In genomic region chr15:90869601-90870353, GRCh38 we compare ENCODE assay signal across 1 cellular context.
TF ChIP-seq lines count a peak whose summit lies in the region.

No MANE protein-coding gene starts in this region.

TF ChIP-seq in SK-N-SH, 30 proteins besides CTCF, POLR2A, EP300 and RAD21 (continued from another document):
- peak; percentile 32; the same call in 1 of the 2 replicates for TF ChIP-seq GABPA (IDR thresholded peaks at IDR 0.05; ENCODE audit: low read depth)
- peak; percentile 32; the same call in 1 of the 2 replicates for TF ChIP-seq YY1 (IDR thresholded peaks at IDR 0.05; ENCODE audit: low read depth)
- peak; percentile 69 for TF ChIP-seq JUND (IDR thresholded peaks at IDR 0.05)
- no peak for TF ChIP-seq RCOR1 (IDR thresholded peaks at IDR 0.05; ENCODE audit: low read length)
- TF ChIP-seq FOSL2 (IDR thresholded peaks at IDR 0.05; ENCODE audit: borderline replicate concordance, low read depth): peak; percentile 79; the same call in 1 of the 2 replicates
- 0 out of 2 replicates have a peak, but pooled peaks have one; percentile 10 for TF ChIP-seq ELF1 (IDR thresholded peaks at IDR 0.05)
- TF ChIP-seq FOXM1 (IDR thresholded peaks at IDR 0.05; ENCODE audit: low read depth): no peak
- TF ChIP-seq SIN3A (IDR thresholded peaks at IDR 0.05; ENCODE audit: borderline replicate concordance, low read depth, low read length): no peak; the same call in 1 of the 2 replicates
